In the genomic region with DNA sequence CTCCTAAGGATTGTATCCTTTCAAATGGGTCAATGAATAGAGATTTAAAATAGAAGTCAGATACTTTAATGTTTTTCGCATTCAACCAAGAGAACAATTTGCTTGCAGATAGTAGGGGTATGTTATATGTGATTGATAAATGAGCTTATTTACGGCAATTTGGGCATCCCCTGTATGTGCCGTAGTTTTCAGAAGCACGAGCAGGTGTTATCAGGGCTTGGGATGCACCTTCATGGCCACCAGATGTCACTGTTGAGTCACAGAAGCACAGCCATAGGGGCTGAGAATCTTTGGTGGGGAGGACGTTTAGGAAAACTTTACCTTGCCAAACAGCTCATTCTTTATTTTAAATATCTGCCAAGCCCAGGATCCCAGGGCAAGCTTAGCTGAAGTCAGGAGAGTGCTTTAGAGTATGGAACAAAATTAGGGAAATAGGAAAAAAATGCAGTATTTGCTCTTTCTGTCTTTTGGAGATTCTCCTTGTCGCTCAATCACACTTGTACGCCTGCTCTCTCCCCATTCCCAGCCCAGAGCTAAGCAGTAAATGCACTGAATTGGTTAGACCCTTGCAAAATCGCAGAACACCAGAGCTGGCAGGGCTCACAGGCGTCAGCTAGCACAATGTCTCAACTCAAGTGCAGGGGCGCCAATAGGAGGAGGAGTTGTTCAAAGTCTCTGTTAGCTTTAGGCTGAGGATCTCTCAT, we compare ENCODE assay signal across 8 cellular contexts.
DNase-seq lines count a peak whose midpoint lies in the region; ATAC-seq, FAIRE-seq and TF ChIP-seq lines count a peak whose summit lies in the region.

No MANE protein-coding gene starts in this region.

- FAIRE-seq in A549 (lab: Jason Lieb, UNC) (no peak), GM12891 (lab: Jason Lieb, UNC) (peak; percentile 91)

- intact Hi-C loops in heart left ventricle (cut with DNase I), result loop anchor here (1.0 to 10.0 kb wide), 16 partner anchors 79 to 1184 kb away; no protein-coding TSS in a partner anchor

- H3K9me3 Mint-ChIP-seq in activated naive CD8-positive, alpha-beta T cell treated with anti-CD3 and anti-CD28 coated beads, Interleukin-2, amount 10 ng/mL, durations not matched to agents 7 days and 5 days, result peaks cover 5% of the 10 kb centered on the region

- no peak for TF ChIP-seq EP300 in A549 (IDR thresholded peaks at IDR 0.05)

- 4% methylated on average over 10 of the region's 10 CpGs for WGBS in A549 (ENCODE audit: missing lambda C conversion rate)
- WGBS in heart left ventricle, 4 donors, result 30 to 34% (median 32%) methylated on average over 10 of the region's 10 CpGs

- H3K4me1 ChIP-seq in A549 (no peaks in the 10 kb centered on the region), heart left ventricle (peaks cover 0 to 13% (median 0%) of the 10 kb centered on the region in 12 donors)

- H3K36me3 Mint-ChIP-seq in activated naive CD8-positive, alpha-beta T cell treated with anti-CD3 and anti-CD28 coated beads, Interleukin-2, amount 10 ng/mL, durations not matched to agents 7 days and 5 days, result no peaks in the 10 kb centered on the region

- peak; percentile 86 to 97; a peak in 5 of 6 replicates for ATAC-seq in A549
- ATAC-seq in activated naive CD8-positive, alpha-beta T cell treated with anti-CD3 and anti-CD28 coated beads, Interleukin-2, amount 10 ng/mL, durations not matched to agents 7 days and 5 days (ENCODE audit: low read depth), result peak; percentile 61
- ATAC-seq in heart left ventricle, result peak; percentile 79 to 92 (median 88)

- H3K36me3 ChIP-seq in SK-N-MC (ENCODE audit: insufficient read depth, low read length) (no peaks in the 10 kb centered on the region), heart left ventricle (no peaks in the 10 kb centered on the region)

- no peaks in the 10 kb centered on the region for H3K9me3 ChIP-seq in A549
- no peaks in the 10 kb centered on the region for H3K9me3 ChIP-seq in SK-N-MC (ENCODE audit: low read depth, low read length)
- no peaks in the 10 kb centered on the region for H3K9me3 ChIP-seq in heart left ventricle

- H3K4me1 Mint-ChIP-seq in activated naive CD8-positive, alpha-beta T cell treated with anti-CD3 and anti-CD28 coated beads, Interleukin-2, amount 10 ng/mL, durations not matched to agents 7 days and 5 days, result no peaks in the 10 kb centered on the region

- no peak overlapping the region for H3K9ac ChIP-seq in SK-N-MC (ENCODE audit: insufficient read length)

- no peak for TF ChIP-seq POLR2A in A549 (IDR thresholded peaks at IDR 0.05; ENCODE audit: low read length)
- no peak for TF ChIP-seq POLR2A in GM12891 (IDR thresholded peaks at IDR 0.05; ENCODE audit: low read depth, low read length)
- TF ChIP-seq POLR2A in heart left ventricle (IDR thresholded peaks at IDR 0.05), result no peak

- H3K27ac Mint-ChIP-seq in activated naive CD8-positive, alpha-beta T cell treated with anti-CD3 and anti-CD28 coated beads, Interleukin-2, amount 10 ng/mL, durations not matched to agents 7 days and 5 days, result no peak overlapping the region

- TF ChIP-seq RAD21 in A549 (conservative IDR thresholded peaks at IDR 0.05 in 1 of 2, IDR thresholded peaks at IDR 0.05 in 1 of 2), result peak; percentile 86 to 88

- peak; percentile 90 for TF ChIP-seq CTCF in A549 (IDR thresholded peaks at IDR 0.05)
- peak; percentile 81 to 96 (median 90) for TF ChIP-seq CTCF in heart left ventricle (IDR thresholded peaks at IDR 0.05)

- H3K4me3 Mint-ChIP-seq in activated naive CD8-positive, alpha-beta T cell treated with anti-CD3 and anti-CD28 coated beads, Interleukin-2, amount 10 ng/mL, durations not matched to agents 7 days and 5 days, result no peak overlapping the region

- peaks cover 3% of the 10 kb centered on the region for H3K27me3 Mint-ChIP-seq in activated naive CD8-positive, alpha-beta T cell treated with anti-CD3 and anti-CD28 coated beads, Interleukin-2, amount 10 ng/mL, durations not matched to agents 7 days and 5 days

- H3K4me3 ChIP-seq in A549, result no peak overlapping the region
- no peak overlapping the region for H3K4me3 ChIP-seq in SK-N-MC
- H3K4me3 ChIP-seq in heart left ventricle, result no peak overlapping the region

- H3K27ac ChIP-seq in A549 (no peak overlapping the region), SK-N-MC (peak overlapping the region; percentile 42; the same call in 1 of the 2 replicates), heart left ventricle (no peak overlapping the region)

- no peak overlapping the region for H3K4me2 ChIP-seq in A549

- POLR2A ChIA-PET in A549 (lab: Yijun Ruan, JAX), result no interaction called here
- POLR2A ChIA-PET in activated naive CD8-positive, alpha-beta T cell treated with anti-CD3 and anti-CD28 coated beads, Interleukin-2, amount 10 ng/mL, durations not matched to agents 7 days and 5 days (lab: Charles Lee), result no interaction called here

- no peaks in the 10 kb centered on the region for H3K27me3 ChIP-seq in heart left ventricle

- DNase-seq in A549 (ENCODE audit: low read depth in 1 of 2, low spot score in 1 of 2), result peak; percentile 48 to 51
- DNase-seq in GM12891 (ENCODE audit: insufficient read length, low spot score), result peak; percentile 40
- DNase-seq in HT-29 (ENCODE audit: low spot score), result peak; percentile 73
- DNase-seq in SK-N-MC (ENCODE audit: low read depth, low spot score), result no peak
- DNase-seq in activated naive CD8-positive, alpha-beta T cell treated with anti-CD3 and anti-CD28 coated beads, Interleukin-2, amount 10 ng/mL, durations not matched to agents 7 days and 5 days, result peak; percentile 37
- peak in 4 of 5 donors; percentile 43 to 53 (median 48) for DNase-seq in heart left ventricle
- peak; percentile 26 for DNase-seq in renal cortical epithelial cell (ENCODE audit: low read depth)
- DNase-seq in cortex of kidney (lab: John Stamatoyannopoulos, UW), result no peak

- CTCF ChIA-PET in A549 (lab: Yijun Ruan, JAX), result interaction anchor here (0.6 to 3.6 kb wide), 71 partner anchors 9 to 1623 kb away, joined by 3 to 51 read pairs (median 4); no protein-coding TSS in a partner anchor

TF ChIP-seq in A549, 52 proteins besides CTCF, POLR2A, EP300 and RAD21 (continues in another document):
- TF ChIP-seq KDM1A (IDR thresholded peaks at IDR 0.05; ENCODE audit: low read depth) (no peak), JUNB (IDR thresholded peaks at IDR 0.05) (no peak), SMC3 (IDR thresholded peaks at IDR 0.05) (peak; percentile 76), HOXB13 (CRISPR knock-in tag; IDR thresholded peaks at IDR 0.05; ENCODE audit: low read depth) (no peak)
- TF ChIP-seq, protein P1, sequence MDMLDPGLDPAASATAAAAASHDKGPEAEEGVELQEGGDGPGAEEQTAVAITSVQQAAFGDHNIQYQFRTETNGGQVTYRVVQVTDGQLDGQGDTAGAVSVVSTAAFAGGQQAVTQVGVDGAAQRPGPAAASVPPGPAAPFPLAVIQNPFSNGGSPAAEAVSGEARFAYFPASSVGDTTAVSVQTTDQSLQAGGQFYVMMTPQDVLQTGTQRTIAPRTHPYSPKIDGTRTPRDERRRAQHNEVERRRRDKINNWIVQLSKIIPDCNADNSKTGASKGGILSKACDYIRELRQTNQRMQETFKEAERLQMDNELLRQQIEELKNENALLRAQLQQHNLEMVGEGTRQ (IDR thresholded peaks at IDR 0.05), result no peak
- TF ChIP-seq, protein P2, sequence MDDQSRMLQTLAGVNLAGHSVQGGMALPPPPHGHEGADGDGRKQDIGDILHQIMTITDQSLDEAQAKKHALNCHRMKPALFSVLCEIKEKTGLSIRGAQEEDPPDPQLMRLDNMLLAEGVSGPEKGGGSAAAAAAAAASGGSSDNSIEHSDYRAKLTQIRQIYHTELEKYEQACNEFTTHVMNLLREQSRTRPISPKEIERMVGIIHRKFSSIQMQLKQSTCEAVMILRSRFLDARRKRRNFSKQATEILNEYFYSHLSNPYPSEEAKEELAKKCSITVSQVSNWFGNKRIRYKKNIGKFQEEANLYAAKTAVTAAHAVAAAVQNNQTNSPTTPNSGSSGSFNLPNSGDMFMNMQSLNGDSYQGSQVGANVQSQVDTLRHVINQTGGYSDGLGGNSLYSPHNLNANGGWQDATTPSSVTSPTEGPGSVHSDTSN (IDR thresholded peaks at IDR 0.05), result no peak
- TF ChIP-seq, protein P3, sequence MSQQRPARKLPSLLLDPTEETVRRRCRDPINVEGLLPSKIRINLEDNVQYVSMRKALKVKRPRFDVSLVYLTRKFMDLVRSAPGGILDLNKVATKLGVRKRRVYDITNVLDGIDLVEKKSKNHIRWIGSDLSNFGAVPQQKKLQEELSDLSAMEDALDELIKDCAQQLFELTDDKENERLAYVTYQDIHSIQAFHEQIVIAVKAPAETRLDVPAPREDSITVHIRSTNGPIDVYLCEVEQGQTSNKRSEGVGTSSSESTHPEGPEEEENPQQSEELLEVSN (IDR thresholded peaks at IDR 0.05; ENCODE audit: borderline replicate concordance, low read depth), result no peak

TF ChIP-seq in GM12891, 5 proteins besides CTCF, POLR2A, EP300 and RAD21:
- no peak for TF ChIP-seq SPI1 (IDR thresholded peaks at IDR 0.05; ENCODE audit: low read depth, low read length)
- no peak for TF ChIP-seq POU2F2 (IDR thresholded peaks at IDR 0.05; ENCODE audit: low read depth, low read length)
- no peak for TF ChIP-seq TAF1 (IDR thresholded peaks at IDR 0.05; ENCODE audit: low read depth, low read length)
- TF ChIP-seq POLR2AphosphoS5 (IDR thresholded peaks at IDR 0.05; ENCODE audit: low read depth, low read length), result no peak
- no peak for TF ChIP-seq PAX5 (IDR thresholded peaks at IDR 0.05; ENCODE audit: insufficient read depth, low read length, severe bottlenecking)
TF ChIP-seq in GM12891: peak in this region for 0.

Comparison
In these comparisons a context has a peak if more than half of its experiments do, and no peak if none do; other contexts are left out.
1. DNase-seq: peak in A549 (2 of 2), GM12891 (single experiment), HT-29 (single experiment), activated naive CD8-positive, alpha-beta T cell treated with anti-CD3 and anti-CD28 coated beads, Interleukin-2, amount 10 ng/mL, durations not matched to agents 7 days and 5 days (single experiment), heart left ventricle (4 of 5) and renal cortical epithelial cell (single experiment); none in SK-N-MC (single experiment) and cortex of kidney (single experiment).
2. Peak in every context shown above with its lines, with median percentiles within 50 percentile points of each other: ATAC-seq.